ENCODE assay signal across 1 cellular context in genomic region chr6:153493501-153493900, GRCh38.
TF ChIP-seq lines count a peak whose summit lies in the region.

No MANE protein-coding gene starts in this region.

TF ChIP-seq in GM23338, 12 proteins besides CTCF, POLR2A, EP300 and RAD21 (continued from another document):
- TF ChIP-seq JUNB (IDR thresholded peaks at IDR 0.05; ENCODE audit: unreplicated experiment) (no peak), EZH2 (IDR thresholded peaks at IDR 0.05; ENCODE audit: low read depth, unreplicated experiment) (no peak), ZNF331 (CRISPR knock-in tag; IDR thresholded peaks at IDR 0.05; ENCODE audit: low read depth) (no peak)
